Comparison of ENCODE assay signal across 1 cellular context in the genomic region with DNA sequence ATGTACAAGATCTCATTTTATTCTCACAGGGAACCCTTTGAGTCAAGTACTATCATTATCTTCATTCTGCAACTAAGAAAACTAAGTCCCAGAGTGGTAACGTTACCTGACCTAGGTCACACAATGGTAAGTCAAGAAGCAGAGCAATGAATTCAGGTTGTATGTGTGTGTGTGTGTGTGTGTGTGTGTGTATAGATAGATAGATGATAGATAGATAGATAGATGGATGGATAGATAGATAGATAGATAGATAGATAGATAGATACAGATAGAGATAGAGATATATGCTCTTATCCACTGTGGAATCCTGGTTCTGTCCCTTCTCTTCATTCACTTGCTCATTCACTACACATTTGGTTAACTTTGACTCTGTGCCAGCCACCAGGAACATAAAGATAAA.
TF ChIP-seq lines count a peak whose summit lies in the region.

No MANE protein-coding gene starts in this region.

TF ChIP-seq in K562, 482 proteins besides CTCF, POLR2A, EP300 and RAD21 (continued from another document):
- TF ChIP-seq KLF16 (IDR thresholded peaks at IDR 0.05) (no peak), ZNF766 (CRISPR knock-in tag; conservative IDR thresholded peaks at IDR 0.05) (no peak), CBX3 (IDR thresholded peaks at IDR 0.05; ENCODE audit: borderline replicate concordance in 1 of 2, low read length in 2 of 2) (no peak), BCOR (IDR thresholded peaks at IDR 0.05) (0 out of 2 replicates have a peak, but pooled peaks have one; percentile 25), XRCC3 (IDR thresholded peaks at IDR 0.05) (no peak), ZNF224 (CRISPR knock-in tag; IDR thresholded peaks at IDR 0.05) (no peak), KAT8 (IDR thresholded peaks at IDR 0.05; ENCODE audit: low read depth) (no peak), ZNF695 (CRISPR knock-in tag; IDR thresholded peaks at IDR 0.05) (no peak), L3MBTL2 (IDR thresholded peaks at IDR 0.05) (no peak), KAT7 (CRISPR knock-in tag; IDR thresholded peaks at IDR 0.05; ENCODE audit: borderline replicate concordance) (no peak), DACH1 (IDR thresholded peaks at IDR 0.05; ENCODE audit: partially characterized antibody) (peak; percentile 99), CBX5 (IDR thresholded peaks at IDR 0.05; ENCODE audit: borderline replicate concordance, low read depth) (no peak), CREBBP (IDR thresholded peaks at IDR 0.05; ENCODE audit: low read depth, low read length) (no peak), TGIF2 (CRISPR knock-in tag; IDR thresholded peaks at IDR 0.05) (no peak), TAF1 (IDR thresholded peaks at IDR 0.05; ENCODE audit: control insufficient read depth, extremely low read depth, insufficient read depth, low read length, severe bottlenecking) (no peak), GATAD2B (IDR thresholded peaks at IDR 0.05; ENCODE audit: borderline replicate concordance) (peak; percentile 56; the same call in 1 of the 2 replicates), GATA2 (CRISPR knock-in tag; IDR thresholded peaks at IDR 0.05) (peak; percentile 64; the same call in 1 of the 2 replicates), ZNF175 (CRISPR knock-in tag; IDR thresholded peaks at IDR 0.05; ENCODE audit: low read depth) (no peak), ZNF354B (CRISPR knock-in tag; IDR thresholded peaks at IDR 0.05) (no peak), CBFA2T3 (IDR thresholded peaks at IDR 0.05) (no peak)
- TF ChIP-seq, protein P1, sequence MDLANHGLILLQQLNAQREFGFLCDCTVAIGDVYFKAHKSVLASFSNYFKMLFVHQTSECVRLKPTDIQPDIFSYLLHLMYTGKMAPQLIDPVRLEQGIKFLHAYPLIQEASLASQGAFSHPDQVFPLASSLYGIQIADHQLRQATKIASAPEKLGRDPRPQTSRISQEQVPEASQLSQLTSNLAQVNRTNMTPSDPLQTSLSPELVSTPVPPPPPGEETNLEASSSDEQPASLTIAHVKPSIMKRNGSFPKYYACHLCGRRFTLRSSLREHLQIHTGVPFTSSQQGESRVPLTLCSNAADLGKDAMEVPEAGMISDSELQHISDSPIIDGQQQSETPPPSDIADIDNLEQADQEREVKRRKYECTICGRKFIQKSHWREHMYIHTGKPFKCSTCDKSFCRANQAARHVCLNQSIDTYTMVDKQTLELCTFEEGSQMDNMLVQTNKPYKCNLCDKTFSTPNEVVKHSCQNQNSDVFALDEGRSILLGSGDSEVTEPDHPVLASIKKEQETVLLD (IDR thresholded peaks at IDR 0.05), result peak; percentile 75
- TF ChIP-seq, protein P2, sequence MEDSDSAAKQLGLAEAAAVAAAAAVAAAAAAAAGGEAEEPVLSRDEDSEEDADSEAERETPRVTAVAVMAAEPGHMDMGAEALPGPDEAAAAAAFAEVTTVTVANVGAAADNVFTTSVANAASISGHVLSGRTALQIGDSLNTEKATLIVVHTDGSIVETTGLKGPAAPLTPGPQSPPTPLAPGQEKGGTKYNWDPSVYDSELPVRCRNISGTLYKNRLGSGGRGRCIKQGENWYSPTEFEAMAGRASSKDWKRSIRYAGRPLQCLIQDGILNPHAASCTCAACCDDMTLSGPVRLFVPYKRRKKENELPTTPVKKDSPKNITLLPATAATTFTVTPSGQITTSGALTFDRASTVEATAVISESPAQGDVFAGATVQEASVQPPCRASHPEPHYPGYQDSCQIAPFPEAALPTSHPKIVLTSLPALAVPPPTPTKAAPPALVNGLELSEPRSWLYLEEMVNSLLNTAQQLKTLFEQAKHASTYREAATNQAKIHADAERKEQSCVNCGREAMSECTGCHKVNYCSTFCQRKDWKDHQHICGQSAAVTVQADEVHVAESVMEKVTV (CRISPR knock-in tag; IDR thresholded peaks at IDR 0.05), result no peak
- TF ChIP-seq, protein P3, sequence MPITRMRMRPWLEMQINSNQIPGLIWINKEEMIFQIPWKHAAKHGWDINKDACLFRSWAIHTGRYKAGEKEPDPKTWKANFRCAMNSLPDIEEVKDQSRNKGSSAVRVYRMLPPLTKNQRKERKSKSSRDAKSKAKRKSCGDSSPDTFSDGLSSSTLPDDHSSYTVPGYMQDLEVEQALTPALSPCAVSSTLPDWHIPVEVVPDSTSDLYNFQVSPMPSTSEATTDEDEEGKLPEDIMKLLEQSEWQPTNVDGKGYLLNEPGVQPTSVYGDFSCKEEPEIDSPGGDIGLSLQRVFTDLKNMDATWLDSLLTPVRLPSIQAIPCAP (CRISPR knock-in tag; IDR thresholded peaks at IDR 0.05; ENCODE audit: borderline replicate concordance), result no peak
- TF ChIP-seq, protein P4, sequence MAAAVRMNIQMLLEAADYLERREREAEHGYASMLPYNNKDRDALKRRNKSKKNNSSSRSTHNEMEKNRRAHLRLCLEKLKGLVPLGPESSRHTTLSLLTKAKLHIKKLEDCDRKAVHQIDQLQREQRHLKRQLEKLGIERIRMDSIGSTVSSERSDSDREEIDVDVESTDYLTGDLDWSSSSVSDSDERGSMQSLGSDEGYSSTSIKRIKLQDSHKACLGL (CRISPR knock-in tag; IDR thresholded peaks at IDR 0.05; ENCODE audit: borderline replicate concordance, poor library complexity, severe bottlenecking), result no peak
- TF ChIP-seq, protein P5, sequence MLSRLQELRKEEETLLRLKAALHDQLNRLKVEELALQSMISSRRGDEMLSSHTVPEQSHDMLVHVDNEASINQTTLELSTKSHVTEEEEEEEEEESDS (CRISPR knock-in tag; IDR thresholded peaks at IDR 0.05), result no peak
